ENCODE assay signal across 28 cellular contexts in genomic region chr9:99835581-99835980, GRCh38.
"Had no signal": no experiment of that assay in that cellular context is flagged by ENCODE, and none has a peak within 500 bp of the region (broad histone marks: within the 10 kb centered on the region; RNA-seq: fewer than 3 reads in every experiment).

No MANE protein-coding gene starts in this region.

- H3K4me1 ChIP-seq: pancreas, prostate gland, right atrium auricular region, spleen, stomach, thyroid gland, tibial nerve, upper lobe of left lung, vagina had no signal

- DNase-seq: naive thymus-derived CD8-positive, alpha-beta T cell; nephron progenitor cell; nucleus accumbens; pancreas; retina; spleen; stimulated activated CD4-positive, alpha-beta T cell treated with anti-CD3 and anti-CD28 coated beads, Interleukin-15, amount 100 ng/mL, for 24 hours; stimulated activated CD4-positive, alpha-beta T cell treated with anti-CD3 and anti-CD28 coated beads, Interleukin-2, amount 100 ng/mL, for 24 hours; stimulated activated CD4-positive, alpha-beta T cell treated with anti-CD3 and anti-CD28 coated beads, Interleukin-2, amount 100 ng/mL, for 48 hours; stimulated activated CD4-positive, alpha-beta T cell treated with anti-CD3 and anti-CD28 coated beads, Interleukin-4, amount 100 ng/mL, for 24 hours; stimulated activated naive B cell treated with anti-CD40 and anti-IgM and Interleukin-4, amounts not matched to agents 10 μg/mL and 1 μg/mL and 100 μg/mL, for 72 hours; stimulated activated naive CD4-positive, alpha-beta T cell treated with Interleukin-2 at 50 U/mL for 16 hours; stomach; thyroid gland; trophoblast cell; upper lobe of left lung had no signal

- H3K27me3 Mint-ChIP-seq: stimulated activated naive B cell treated with anti-CD40 and anti-IgM and Interleukin-4, amounts not matched to agents 10 μg/mL and 1 μg/mL and 100 μg/mL, for 72 hours; stimulated activated naive CD8-positive, alpha-beta T cell treated with anti-CD3 and anti-CD28 coated beads, Interleukin-15, Interleukin-2, amounts not matched to agents 100 ng/mL and 50 ng/mL, for 24 hours had no signal

- H3K27ac ChIP-seq: neutrophil, pancreas, prostate gland, right atrium auricular region, skin epidermis, spleen, stomach, thoracic aorta, thyroid gland, tibial nerve, upper lobe of left lung, vagina had no signal

- H3K4me1 Mint-ChIP-seq: neural crest cell; stimulated activated effector memory CD8-positive, alpha-beta T cell treated with anti-CD3 and anti-CD28 coated beads, Interleukin-12 subunit alpha, Interleukin-12 subunit beta, amount 100 ng/mL, for 72 hours had no signal

- H3K4me3 Mint-ChIP-seq: naive thymus-derived CD8-positive, alpha-beta T cell; natural killer cell treated with Interleukin-12 subunit alpha and Interleukin-12 subunit beta and Interleukin-15 and Interleukin-18, amount 100 ng/mL, for 72 hours; nephron progenitor cell; neural crest cell; stimulated activated effector memory CD8-positive, alpha-beta T cell treated with anti-CD3 and anti-CD28 coated beads, Interleukin-12 subunit alpha, Interleukin-12 subunit beta, amount 100 ng/mL, for 72 hours; stimulated activated naive B cell treated with anti-CD40 and anti-IgM and Interleukin-4, amounts not matched to agents 10 μg/mL and 1 μg/mL and 100 μg/mL, for 72 hours; stimulated activated naive CD8-positive, alpha-beta T cell treated with anti-CD3 and anti-CD28 coated beads, Interleukin-15, Interleukin-2, amounts not matched to agents 100 ng/mL and 50 ng/mL, for 24 hours had no signal

- H3K4me3 ChIP-seq: pancreas, prostate gland, right atrium auricular region, skin epidermis, smooth muscle cell, spleen, stomach, thoracic aorta, thyroid gland, tibial nerve, upper lobe of left lung, vagina had no signal

- H3K36me3 ChIP-seq: neutrophil, pancreas, prostate gland, spleen, thyroid gland, tibial nerve, upper lobe of left lung, vagina had no signal

- H3K27me3 ChIP-seq: pancreas, right atrium auricular region, stomach, thyroid gland, upper lobe of left lung, vagina had no signal

- H3K9me3 Mint-ChIP-seq: naive thymus-derived CD8-positive, alpha-beta T cell; natural killer cell treated with Interleukin-12 subunit alpha and Interleukin-12 subunit beta and Interleukin-15 and Interleukin-18, amount 100 ng/mL, for 72 hours; nephron progenitor cell; neural crest cell; stimulated activated effector memory CD8-positive, alpha-beta T cell treated with anti-CD3 and anti-CD28 coated beads, Interleukin-12 subunit alpha, Interleukin-12 subunit beta, amount 100 ng/mL, for 72 hours; stimulated activated naive B cell treated with anti-CD40 and anti-IgM and Interleukin-4, amounts not matched to agents 10 μg/mL and 1 μg/mL and 100 μg/mL, for 72 hours; stimulated activated naive CD8-positive, alpha-beta T cell treated with anti-CD3 and anti-CD28 coated beads, Interleukin-15, Interleukin-2, amounts not matched to agents 100 ng/mL and 50 ng/mL, for 24 hours had no signal

- H3K36me3 Mint-ChIP-seq: naive thymus-derived CD8-positive, alpha-beta T cell; natural killer cell treated with Interleukin-12 subunit alpha and Interleukin-12 subunit beta and Interleukin-15 and Interleukin-18, amount 100 ng/mL, for 72 hours had no signal

- H3K4me2 ChIP-seq: smooth muscle cell had no signal

- H3K27ac Mint-ChIP-seq: naive thymus-derived CD8-positive, alpha-beta T cell; natural killer cell treated with Interleukin-12 subunit alpha and Interleukin-12 subunit beta and Interleukin-15 and Interleukin-18, amount 100 ng/mL, for 72 hours; nephron progenitor cell; stimulated activated effector memory CD8-positive, alpha-beta T cell treated with anti-CD3 and anti-CD28 coated beads, Interleukin-12 subunit alpha, Interleukin-12 subunit beta, amount 100 ng/mL, for 72 hours had no signal
